ENCODE assay signal across 22 cellular contexts in genomic region chr1:86447198-86447790, GRCh38. TPM values are rescaled to one million over a fixed set of nuclear protein-coding genes. Genes with fewer than 3 reads are reported as not detected.
"Had no signal": no experiment of that assay in that cellular context is flagged by ENCODE, and none has a peak within 500 bp of the region (broad histone marks: within the 10 kb centered on the region; RNA-seq: fewer than 3 reads in every experiment).

No MANE protein-coding gene starts in this region.

- H3K4me1 ChIP-seq: heart left ventricle, lower lobe of right lung, prostate gland, upper lobe of right lung had no signal

- H3K9me3 ChIP-seq: heart left ventricle, lower lobe of right lung, prostate gland, thoracic aorta, upper lobe of right lung had no signal

- H3K4me3 ChIP-seq: coronary artery, heart left ventricle, lower lobe of right lung, prostate gland, skin epidermis, thoracic aorta, upper lobe of right lung had no signal

- H3K27ac ChIP-seq: coronary artery, heart left ventricle, lower lobe of right lung, prostate gland, skin epidermis, thoracic aorta, upper lobe of right lung had no signal

- DNase-seq: activated CD4-positive, alpha-beta T cell treated with anti-CD3 and anti-CD28 coated beads, Interleukin-2, amount 50 U/mL, for 4 hours; activated gamma-delta T cell treated with Interleukin-2 at 50 U/mL for 16 hours; activated naive CD8-positive, alpha-beta T cell treated with anti-CD3 and anti-CD28 coated beads for 36 hours; amniotic stem cell; central memory CD4-positive, alpha-beta T cell; erythroblast; foreskin melanocyte; heart left ventricle; lower lobe of right lung; right cardiac atrium; stimulated activated CD4-positive, alpha-beta T cell treated with anti-CD3 and anti-CD28 coated beads, Interleukin-2, amount 100 ng/mL, for 48 hours; SW 1271; T-helper 2 cell; upper lobe of right lung had no signal

- ATAC-seq: heart left ventricle; lower lobe of right lung; natural killer cell treated with Interleukin-12 subunit alpha and Interleukin-12 subunit beta and Interleukin-15 and Interleukin-18, amount 100 ng/mL, for 72 hours; right cardiac atrium; upper lobe of right lung had no signal

- H3K27me3 ChIP-seq: heart left ventricle, upper lobe of right lung had no signal

- H3K36me3 ChIP-seq: heart left ventricle, lower lobe of right lung, prostate gland, thoracic aorta, upper lobe of right lung had no signal

- FAIRE-seq: endometrium had no signal

RNA-seq across cellular contexts. Expression of gene CLCA1, which starts 21.4 kb away (rescaled TPM):
- total RNA-seq: activated CD8-positive, alpha-beta memory T cell treated with anti-CD3 and anti-CD28 coated beads for 36 hours; activated naive CD8-positive, alpha-beta T cell treated with anti-CD3 and anti-CD28 coated beads for 36 hours; activated T-helper 1 cell treated with anti-CD3 and anti-CD28 coated beads, Interleukin-12 subunit alpha, Interleukin-12 subunit beta, Interleukin-2, Interleukin-4 antibody, amounts not matched to agents 30 ng/mL and 10 ng/mL and 1 ng/mL, durations not matched to agents 14 hours and 24 hours and 36 hours; lower lobe of right lung; natural killer cell treated with Interleukin-12 subunit alpha and Interleukin-12 subunit beta and Interleukin-15 and Interleukin-18, amount 100 ng/mL, for 72 hours; right cardiac atrium; thoracic aorta; upper lobe of right lung had no signal
- polyA plus RNA-seq: right cardiac atrium had no signal

RNA-seq across cellular contexts. Expression of gene CLCA2, which starts 23.3 kb away (rescaled TPM):
- total RNA-seq: activated CD8-positive, alpha-beta memory T cell treated with anti-CD3 and anti-CD28 coated beads for 36 hours; activated naive CD8-positive, alpha-beta T cell treated with anti-CD3 and anti-CD28 coated beads for 36 hours; activated T-helper 1 cell treated with anti-CD3 and anti-CD28 coated beads, Interleukin-12 subunit alpha, Interleukin-12 subunit beta, Interleukin-2, Interleukin-4 antibody, amounts not matched to agents 30 ng/mL and 10 ng/mL and 1 ng/mL, durations not matched to agents 14 hours and 24 hours and 36 hours; natural killer cell treated with Interleukin-12 subunit alpha and Interleukin-12 subunit beta and Interleukin-15 and Interleukin-18, amount 100 ng/mL, for 72 hours; right cardiac atrium; upper lobe of right lung had no signal
- polyA plus RNA-seq: right cardiac atrium had no signal
